15 cellular contexts compared by ENCODE assay signal in genomic region chr22:37137903-37138665, GRCh38. TPM values are rescaled to one million over a fixed set of nuclear protein-coding genes. Genes with fewer than 3 reads are reported as not detected.
DNase-seq lines count a peak whose midpoint lies in the region; ATAC-seq lines count a peak whose summit lies in the region.
"Had no signal": no experiment of that assay in that cellular context is flagged by ENCODE, and none has a peak within 500 bp of the region (broad histone marks: within the 10 kb centered on the region; RNA-seq: fewer than 3 reads in every experiment).

No MANE protein-coding gene starts in this region.

- POLR2A ChIA-PET in activated CD8-positive, alpha-beta T cell treated with anti-CD3 and anti-CD28 coated beads, Interleukin-2, amount 10 ng/mL, durations not matched to agents 7 days and 5 days (lab: Charles Lee): interaction anchor here (1.7 kb wide), 1 partner anchor 12 kb away, joined by 5 read pairs; the partner anchor contains the start of gene IL2RB

- no peaks in the 10 kb centered on the region for H3K9me3 Mint-ChIP-seq in activated CD8-positive, alpha-beta T cell treated with anti-CD3 and anti-CD28 coated beads, Interleukin-2, amount 10 ng/mL, durations not matched to agents 7 days and 5 days (ENCODE audit: insufficient read depth)
- H3K9me3 Mint-ChIP-seq in effector memory CD8-positive, alpha-beta T cell: no peaks in the 10 kb centered on the region
- no peaks in the 10 kb centered on the region for H3K9me3 Mint-ChIP-seq in stimulated activated naive CD8-positive, alpha-beta T cell treated with anti-CD3 and anti-CD28 coated beads, Interleukin-15, amount 100 ng/mL, for 72 hours

- H3K4me3 Mint-ChIP-seq in activated CD8-positive, alpha-beta T cell treated with anti-CD3 and anti-CD28 coated beads, Interleukin-2, amount 10 ng/mL, durations not matched to agents 7 days and 5 days: no peak overlapping the region
- H3K4me3 Mint-ChIP-seq in effector memory CD8-positive, alpha-beta T cell: peak overlapping the region in 1 of 2 donors; percentile 24
- peak overlapping the region in 1 of 2 donors; percentile 34 for H3K4me3 Mint-ChIP-seq in stimulated activated naive CD8-positive, alpha-beta T cell treated with anti-CD3 and anti-CD28 coated beads, Interleukin-15, amount 100 ng/mL, for 72 hours

- H3K27me3 Mint-ChIP-seq in activated CD8-positive, alpha-beta T cell treated with anti-CD3 and anti-CD28 coated beads, Interleukin-2, amount 10 ng/mL, durations not matched to agents 7 days and 5 days (ENCODE audit: low read depth): no peaks in the 10 kb centered on the region
- H3K27me3 Mint-ChIP-seq in effector memory CD8-positive, alpha-beta T cell: no peaks in the 10 kb centered on the region
- H3K27me3 Mint-ChIP-seq in stimulated activated naive CD8-positive, alpha-beta T cell treated with anti-CD3 and anti-CD28 coated beads, Interleukin-15, amount 100 ng/mL, for 72 hours: no peaks in the 10 kb centered on the region

- no peak for ATAC-seq in activated CD8-positive, alpha-beta T cell treated with anti-CD3 and anti-CD28 coated beads, Interleukin-2, amount 10 ng/mL, durations not matched to agents 7 days and 5 days
- ATAC-seq in effector memory CD8-positive, alpha-beta T cell (replicated peaks): no peak
- peak; percentile 46 for ATAC-seq in stimulated activated naive CD8-positive, alpha-beta T cell treated with anti-CD3 and anti-CD28 coated beads, Interleukin-15, amount 100 ng/mL, for 72 hours
- no peak for ATAC-seq in HG02885 (IDR thresholded peaks at IDR 0.05; ENCODE audit: poor library complexity, unreplicated experiment)

- CTCF ChIA-PET in activated CD8-positive, alpha-beta T cell treated with anti-CD3 and anti-CD28 coated beads, Interleukin-2, amount 10 ng/mL, durations not matched to agents 7 days and 5 days (lab: Charles Lee): interaction anchor here (0.9 kb wide), 1 partner anchor 11 kb away, joined by 3 read pairs; no protein-coding TSS in a partner anchor

- H3K27ac Mint-ChIP-seq in activated CD8-positive, alpha-beta T cell treated with anti-CD3 and anti-CD28 coated beads, Interleukin-2, amount 10 ng/mL, durations not matched to agents 7 days and 5 days: peak overlapping the region; percentile 71
- peak overlapping the region; percentile 92 to 96 for H3K27ac Mint-ChIP-seq in effector memory CD8-positive, alpha-beta T cell
- H3K27ac Mint-ChIP-seq in stimulated activated naive CD8-positive, alpha-beta T cell treated with anti-CD3 and anti-CD28 coated beads, Interleukin-15, amount 100 ng/mL, for 72 hours: peak overlapping the region; percentile 96

- peak; percentile 74 for DNase-seq in stimulated activated CD4-positive, alpha-beta T cell treated with anti-CD3 and anti-CD28 coated beads, Interleukin-1b, Interleukin-23, amount 100 ng/mL, for 48 hours
- no peak for DNase-seq in stimulated activated CD4-positive, alpha-beta T cell treated with anti-CD3 and anti-CD28 coated beads, Interleukin-12 subunit alpha, Interleukin-12 subunit beta, amount 100 ng/mL, for 4 hours
- no peak for DNase-seq in activated CD8-positive, alpha-beta T cell treated with anti-CD3 and anti-CD28 coated beads, Interleukin-2, amount 10 ng/mL, durations not matched to agents 7 days and 5 days
- no peak for DNase-seq in effector memory CD8-positive, alpha-beta T cell
- DNase-seq in stimulated activated naive CD8-positive, alpha-beta T cell treated with anti-CD3 and anti-CD28 coated beads, Interleukin-15, amount 100 ng/mL, for 72 hours: no peak
- no peak for DNase-seq in ecto neural progenitor cell (ENCODE audit: low spot score)
- no peak for DNase-seq in NK-92 treated with Interleukin-12 subunit alpha and Interleukin-12 subunit beta, amount 100 ng/mL, for 24 hours (lab: John Stamatoyannopoulos, UW)
- DNase-seq: brain microvascular endothelial cell, dorsolateral prefrontal cortex, kidney, NCI-H1930, PC-9, SK-N-SH had no signal

- H3K36me3 Mint-ChIP-seq in activated CD8-positive, alpha-beta T cell treated with anti-CD3 and anti-CD28 coated beads, Interleukin-2, amount 10 ng/mL, durations not matched to agents 7 days and 5 days (ENCODE audit: low read depth): peaks cover 80% of the 10 kb centered on the region
- H3K36me3 Mint-ChIP-seq in effector memory CD8-positive, alpha-beta T cell (ENCODE audit: insufficient read depth): peaks cover 95% of the 10 kb centered on the region

- H3K4me1 Mint-ChIP-seq in activated CD8-positive, alpha-beta T cell treated with anti-CD3 and anti-CD28 coated beads, Interleukin-2, amount 10 ng/mL, durations not matched to agents 7 days and 5 days (ENCODE audit: low read depth): peaks cover 62% of the 10 kb centered on the region
- peaks cover 37 to 38% of the 10 kb centered on the region in 2 donors for H3K4me1 Mint-ChIP-seq in effector memory CD8-positive, alpha-beta T cell (ENCODE audit: low read depth in 2 of 2)
- H3K4me1 Mint-ChIP-seq in stimulated activated naive CD8-positive, alpha-beta T cell treated with anti-CD3 and anti-CD28 coated beads, Interleukin-15, amount 100 ng/mL, for 72 hours: peaks cover 95% of the 10 kb centered on the region

RNA-seq across cellular contexts. Expression of gene IL2RB, which starts 11.6 kb away (rescaled TPM):
- total RNA-seq in activated CD8-positive, alpha-beta T cell treated with anti-CD3 and anti-CD28 coated beads, Interleukin-2, amount 10 ng/mL, durations not matched to agents 7 days and 5 days: 100 to 1,000 TPM; 202 to 213 TPM
- total RNA-seq: fibroblast of lung had no signal

RNA-seq across cellular contexts. Expression of gene TMPRSS6, which starts 28.6 kb away (rescaled TPM):
- total RNA-seq in activated CD8-positive, alpha-beta T cell treated with anti-CD3 and anti-CD28 coated beads, Interleukin-2, amount 10 ng/mL, durations not matched to agents 7 days and 5 days: 1 to 10 TPM; 1.1 TPM
- total RNA-seq: dorsolateral prefrontal cortex, fibroblast of lung had no signal

RNA-seq across cellular contexts. Expression of gene C1QTNF6, which starts 50.0 kb away (rescaled TPM):
- total RNA-seq in activated CD8-positive, alpha-beta T cell treated with anti-CD3 and anti-CD28 coated beads, Interleukin-2, amount 10 ng/mL, durations not matched to agents 7 days and 5 days: 1 to 10 TPM; 6.1 to 6.2 TPM
